Comparison of ENCODE assay signal across 1 cellular context in genomic region chr17:79986441-79987186, GRCh38.
TF ChIP-seq lines count a peak whose summit lies in the region.

No MANE protein-coding gene starts in this region.

TF ChIP-seq in HepG2, 621 proteins besides CTCF, POLR2A, EP300 and RAD21 (continued from another document and continues in another):
- TF ChIP-seq ZBTB40 (IDR thresholded peaks at IDR 0.05): no peak
- peak; percentile 56; the same call in 1 of the 2 replicates for TF ChIP-seq ZBTB40 (CRISPR knock-in tag; IDR thresholded peaks at IDR 0.05)
- peak; percentile 81; the same call in 1 of the 2 replicates for TF ChIP-seq KAT8 (CRISPR knock-in tag; IDR thresholded peaks at IDR 0.05)
- no peak for TF ChIP-seq HHEX (CRISPR knock-in tag; IDR thresholded peaks at IDR 0.05)
- no peak for TF ChIP-seq ZNF773 (CRISPR knock-in tag; IDR thresholded peaks at IDR 0.05; ENCODE audit: borderline replicate concordance)
- TF ChIP-seq TFE3 (CRISPR knock-in tag; IDR thresholded peaks at IDR 0.05): peak; percentile 92
- TF ChIP-seq ZNF451 (CRISPR knock-in tag; IDR thresholded peaks at IDR 0.05): peak; percentile 29; the same call in 1 of the 2 replicates
- TF ChIP-seq ZNF841 (CRISPR knock-in tag; IDR thresholded peaks at IDR 0.05; ENCODE audit: borderline replicate concordance): no peak
- TF ChIP-seq DMTF1 (CRISPR knock-in tag; IDR thresholded peaks at IDR 0.05): 0 out of 2 replicates have a peak, but pooled peaks have one; percentile 67
- TF ChIP-seq SMARCC2 (IDR thresholded peaks at IDR 0.05): no peak
- TF ChIP-seq ZNF280B (CRISPR knock-in tag; IDR thresholded peaks at IDR 0.05; ENCODE audit: borderline replicate concordance): 0 out of 2 replicates have a peak, but pooled peaks have one; percentile 74
- 0 out of 2 replicates have a peak, but pooled peaks have one; percentile 84 for TF ChIP-seq ZNF572 (CRISPR knock-in tag; IDR thresholded peaks at IDR 0.05)
- TF ChIP-seq PREB (CRISPR knock-in tag; IDR thresholded peaks at IDR 0.05): no peak
- no peak for TF ChIP-seq HOXA9 (CRISPR knock-in tag; IDR thresholded peaks at IDR 0.05; ENCODE audit: borderline replicate concordance)
- TF ChIP-seq FIP1L1 (IDR thresholded peaks at IDR 0.05; ENCODE audit: borderline replicate concordance, insufficient read depth, low read depth, low read length): no peak
- no peak for TF ChIP-seq ZNF816 (CRISPR knock-in tag; IDR thresholded peaks at IDR 0.05; ENCODE audit: borderline replicate concordance)
- TF ChIP-seq SYNCRIP (IDR thresholded peaks at IDR 0.05; ENCODE audit: insufficient read depth, low read depth, low read length): no peak
- TF ChIP-seq ZNF350 (CRISPR knock-in tag; IDR thresholded peaks at IDR 0.05; ENCODE audit: borderline replicate concordance, low read depth): peak; percentile 52; the same call in 1 of the 2 replicates
- no peak for TF ChIP-seq MAFK (conservative IDR thresholded peaks at IDR 0.05 in 1 of 2, IDR thresholded peaks at IDR 0.05 in 1 of 2; ENCODE audit: low read length in 2 of 2)
- peak; percentile 98 for TF ChIP-seq SALL1 (CRISPR knock-in tag; IDR thresholded peaks at IDR 0.05)
- 0 out of 2 replicates have a peak, but pooled peaks have one; percentile 41 for TF ChIP-seq ZNF234 (CRISPR knock-in tag; conservative IDR thresholded peaks at IDR 0.05)
- TF ChIP-seq CEBPG (CRISPR knock-in tag; IDR thresholded peaks at IDR 0.05): no peak; the same call in none of the 2 replicates
- TF ChIP-seq AKAP8 (CRISPR knock-in tag; IDR thresholded peaks at IDR 0.05): peak; percentile 98
- TF ChIP-seq KLF16 (CRISPR knock-in tag; IDR thresholded peaks at IDR 0.05): peak in 1 of 2 experiments; percentile 62; a peak in 2 of 4 replicates
- TF ChIP-seq ZHX1 (CRISPR knock-in tag; IDR thresholded peaks at IDR 0.05; ENCODE audit: low read depth): 0 out of 2 replicates have a peak, but pooled peaks have one; percentile 35
- TF ChIP-seq ZNF3 (CRISPR knock-in tag; IDR thresholded peaks at IDR 0.05): no peak
- TF ChIP-seq DDIT3 (CRISPR knock-in tag; IDR thresholded peaks at IDR 0.05): no peak
- TF ChIP-seq ZNF781 (CRISPR knock-in tag; IDR thresholded peaks at IDR 0.05; ENCODE audit: borderline replicate concordance, not compliant biosample characterization): peak; percentile 65
- peak; percentile 76; the same call in 1 of the 2 replicates for TF ChIP-seq DNMT3B (CRISPR knock-in tag; conservative IDR thresholded peaks at IDR 0.05)
- peak; percentile 67; the same call in 1 of the 2 replicates for TF ChIP-seq DMAP1 (CRISPR knock-in tag; IDR thresholded peaks at IDR 0.05)
- TF ChIP-seq TARDBP (CRISPR knock-in tag; IDR thresholded peaks at IDR 0.05): peak; percentile 77; the same call in 1 of the 2 replicates
- TF ChIP-seq CBX2 (IDR thresholded peaks at IDR 0.05; ENCODE audit: low read depth, low read length): no peak
- no peak for TF ChIP-seq CBX2 (CRISPR knock-in tag; IDR thresholded peaks at IDR 0.05; ENCODE audit: low read depth)
- TF ChIP-seq MIXL1 (CRISPR knock-in tag; IDR thresholded peaks at IDR 0.05): peak; percentile 48; the same call in 1 of the 2 replicates
- no peak for TF ChIP-seq E2F5 (CRISPR knock-in tag; conservative IDR thresholded peaks at IDR 0.05)
- TF ChIP-seq CHD2 (IDR thresholded peaks at IDR 0.05; ENCODE audit: low read depth, low read length): no peak
- peak; percentile 34; the same call in 1 of the 2 replicates for TF ChIP-seq PAWR (CRISPR knock-in tag; IDR thresholded peaks at IDR 0.05; ENCODE audit: borderline replicate concordance)
- no peak; the same call in 1 of the 2 replicates for TF ChIP-seq ZNF33B (CRISPR knock-in tag; IDR thresholded peaks at IDR 0.05)
